ENCODE assay signal across 8 cellular contexts in genomic region chr3:197736010-197736490, GRCh38. TPM values are rescaled to one million over a fixed set of nuclear protein-coding genes. Genes with fewer than 3 reads are reported as not detected.
DNase-seq lines count a peak whose midpoint lies in the region; ATAC-seq and TF ChIP-seq lines count a peak whose summit lies in the region.

No MANE protein-coding gene starts in this region.

- DNase-seq in Daoy (ENCODE audit: low read depth), result peak; percentile 30
- DNase-seq in activated CD4-positive, alpha-beta T cell treated with anti-CD3 and anti-CD28 coated beads, Interleukin-2, amount 10 ng/mL, durations not matched to agents 7 days and 5 days, result peak; percentile 57
- peak; percentile 17 to 30 (median 26) for DNase-seq in effector memory CD8-positive, alpha-beta T cell
- peak; percentile 8 for DNase-seq in midbrain (lab: John Stamatoyannopoulos, UW)
- DNase-seq in stomach, result peak; percentile 35
- DNase-seq in putamen (ENCODE audit: low spot score), result no peak

- POLR2A ChIA-PET in activated CD4-positive, alpha-beta T cell treated with anti-CD3 and anti-CD28 coated beads, Interleukin-2, amount 10 ng/mL, durations not matched to agents 7 days and 5 days (lab: Charles Lee), result no interaction called here

- no peaks in the 10 kb centered on the region for H3K27me3 Mint-ChIP-seq in activated CD4-positive, alpha-beta T cell treated with anti-CD3 and anti-CD28 coated beads, Interleukin-2, amount 10 ng/mL, durations not matched to agents 7 days and 5 days
- H3K27me3 Mint-ChIP-seq in effector memory CD8-positive, alpha-beta T cell, result no peaks in the 10 kb centered on the region

- H3K9me3 Mint-ChIP-seq in activated CD4-positive, alpha-beta T cell treated with anti-CD3 and anti-CD28 coated beads, Interleukin-2, amount 10 ng/mL, durations not matched to agents 7 days and 5 days, result no peaks in the 10 kb centered on the region
- H3K9me3 Mint-ChIP-seq in effector memory CD8-positive, alpha-beta T cell, result no peaks in the 10 kb centered on the region

- TF ChIP-seq CTCF in stomach (IDR thresholded peaks at IDR 0.05), result no peak

- H3K27ac ChIP-seq in HUES6 (ENCODE audit: low read depth, low read length) (no peak overlapping the region), stomach (peak overlapping the region; percentile 88 to 96 (median 89))

- H3K4me1 ChIP-seq in HUES6 (ENCODE audit: control insufficient read depth, insufficient read depth, low read length) (no peaks in the 10 kb centered on the region; the same call in 1 of the 2 replicates), stomach (peaks cover 16 to 31% (median 25%) of the 10 kb centered on the region in 4 donors)

- no peak for TF ChIP-seq POLR2A in stomach (IDR thresholded peaks at IDR 0.05)

- peak overlapping the region; percentile 95 for H3K4me3 ChIP-seq in HUES6 (ENCODE audit: low read depth, low read length)
- peak overlapping the region; percentile 77 to 99 (median 94) for H3K4me3 ChIP-seq in stomach

- peak overlapping the region; percentile 18 for H3K9ac ChIP-seq in HUES6 (ENCODE audit: low read length)

- peak overlapping the region; percentile 87 for H3K4me3 Mint-ChIP-seq in activated CD4-positive, alpha-beta T cell treated with anti-CD3 and anti-CD28 coated beads, Interleukin-2, amount 10 ng/mL, durations not matched to agents 7 days and 5 days
- peak overlapping the region; percentile 79 to 92 for H3K4me3 Mint-ChIP-seq in effector memory CD8-positive, alpha-beta T cell

- H3K4me1 Mint-ChIP-seq in activated CD4-positive, alpha-beta T cell treated with anti-CD3 and anti-CD28 coated beads, Interleukin-2, amount 10 ng/mL, durations not matched to agents 7 days and 5 days, result peaks cover 35% of the 10 kb centered on the region
- peaks cover 22 to 31% of the 10 kb centered on the region in 2 donors for H3K4me1 Mint-ChIP-seq in effector memory CD8-positive, alpha-beta T cell (ENCODE audit: low read depth in 2 of 2)

- H3K27ac Mint-ChIP-seq in activated CD4-positive, alpha-beta T cell treated with anti-CD3 and anti-CD28 coated beads, Interleukin-2, amount 10 ng/mL, durations not matched to agents 7 days and 5 days, result peak overlapping the region; percentile 96
- H3K27ac Mint-ChIP-seq in effector memory CD8-positive, alpha-beta T cell, result peak overlapping the region; percentile 69 to 95

- 0 to 3% (median 2%) methylated on average over 17 of the region's 17 CpGs for WGBS in stomach, 5 donors

- no peaks in the 10 kb centered on the region for H3K9me3 ChIP-seq in HUES6 (ENCODE audit: control insufficient read depth, insufficient read depth, low read depth, low read length)
- no peaks in the 10 kb centered on the region for H3K9me3 ChIP-seq in stomach

- peaks cover 9% of the 10 kb centered on the region for H3K36me3 Mint-ChIP-seq in activated CD4-positive, alpha-beta T cell treated with anti-CD3 and anti-CD28 coated beads, Interleukin-2, amount 10 ng/mL, durations not matched to agents 7 days and 5 days (ENCODE audit: low read depth)
- peaks cover 11% of the 10 kb centered on the region for H3K36me3 Mint-ChIP-seq in effector memory CD8-positive, alpha-beta T cell (ENCODE audit: insufficient read depth)

- CTCF ChIA-PET in activated CD4-positive, alpha-beta T cell treated with anti-CD3 and anti-CD28 coated beads, Interleukin-2, amount 10 ng/mL, durations not matched to agents 7 days and 5 days (lab: Charles Lee), result interaction anchor here (0.7 to 1.7 kb wide), 5 partner anchors 10 to 137 kb away, joined by 3 to 6 read pairs (median 3); partner anchors contain the start of gene FYTTD1

- TF ChIP-seq EP300 in stomach (IDR thresholded peaks at IDR 0.05), result no peak

- no peak for ATAC-seq in effector memory CD8-positive, alpha-beta T cell (replicated peaks)
- no peak for ATAC-seq in HG03521 (IDR thresholded peaks at IDR 0.05; ENCODE audit: unreplicated experiment)

- intact Hi-C loops in stomach (cut with DNase I; ENCODE audit: low total_unique reads), result no loop called here

- H3K27me3 ChIP-seq in HUES6 (ENCODE audit: control insufficient read depth, insufficient read depth, low read length) (no peaks in the 10 kb centered on the region), stomach (no peaks in the 10 kb centered on the region)

- H3K36me3 ChIP-seq in HUES6 (ENCODE audit: control insufficient read depth, insufficient read depth, low read length) (no peaks in the 10 kb centered on the region), stomach (no peaks in the 10 kb centered on the region)

RNA-seq across cellular contexts. Expression of gene RUBCN, which starts 0.7 kb away (rescaled TPM):
- total RNA-seq in Daoy (2014; rRNA removed; shearing (Covaris generic)), result 17.4 and 22.6 TPM in 2 replicates
- 10 to 100 TPM; 43.3 to 44.5 TPM for total RNA-seq in activated CD4-positive, alpha-beta T cell treated with anti-CD3 and anti-CD28 coated beads, Interleukin-2, amount 10 ng/mL, durations not matched to agents 7 days and 5 days
- 10 to 100 TPM; 15.2 to 96.8 (median 67.0) TPM for total RNA-seq in stomach
- polyA plus RNA-seq in stomach, result 1 to 10 TPM; 5.4 to 6.5 (median 6.1) TPM

RNA-seq across cellular contexts. Expression of gene FYTTD1, which starts 13.6 kb away (rescaled TPM):
- total RNA-seq in Daoy (2014; rRNA removed; shearing (Covaris generic)), result 55.8 and 63.3 TPM in 2 replicates
- total RNA-seq in activated CD4-positive, alpha-beta T cell treated with anti-CD3 and anti-CD28 coated beads, Interleukin-2, amount 10 ng/mL, durations not matched to agents 7 days and 5 days, result 10 to 100 TPM; 35.7 to 38.8 TPM
- total RNA-seq in stomach, result 10 to 100 TPM; 26.3 to 47.0 (median 38.5) TPM
- polyA plus RNA-seq in stomach, result 10 to 100 TPM in 2 of 3 donors, 1 to 10 TPM in 1; 9.4 to 21.1 (median 15.5) TPM

RNA-seq across cellular contexts. Expression of gene LRCH3, which starts 55.0 kb away (rescaled TPM):
- total RNA-seq in Daoy (2014; rRNA removed; shearing (Covaris generic)), result 17.1 and 23.5 TPM in 2 replicates
- 10 to 100 TPM; 54.0 to 58.0 TPM for total RNA-seq in activated CD4-positive, alpha-beta T cell treated with anti-CD3 and anti-CD28 coated beads, Interleukin-2, amount 10 ng/mL, durations not matched to agents 7 days and 5 days
- total RNA-seq in stomach, result 100 to 1,000 TPM in 1 of 5 donors, 10 to 100 TPM in 4; 28.7 to 117 (median 47.3) TPM
- polyA plus RNA-seq in stomach, result 1 to 10 TPM; 5.9 to 6.7 (median 6.6) TPM
